Comparison of ENCODE assay signal across 29 cellular contexts in genomic region chr1:240956424-240956823, GRCh38.
"Had no signal": no experiment of that assay in that cellular context is flagged by ENCODE, and none has a peak within 500 bp of the region (broad histone marks: within the 10 kb centered on the region; RNA-seq: fewer than 3 reads in every experiment).

No MANE protein-coding gene starts in this region.

- H3K36me3 Mint-ChIP-seq: stimulated activated effector memory CD8-positive, alpha-beta T cell treated with anti-CD3 and anti-CD28 coated beads, Interleukin-12 subunit alpha, Interleukin-12 subunit beta, amount 100 ng/mL, for 72 hours; stimulated activated memory B cell treated with anti-CD40 and anti-IgM and Interleukin-4, amounts not matched to agents 10 μg/mL and 1 μg/mL and 100 μg/mL, for 72 hours; stimulated activated naive B cell treated with anti-CD40 and anti-IgM and Interleukin-4, amounts not matched to agents 10 μg/mL and 1 μg/mL and 100 μg/mL, for 72 hours; type B pancreatic cell had no signal

- H3K4me3 ChIP-seq: stomach, suprapubic skin, testis, thoracic aorta, thyroid gland, tibial artery, tibial nerve, transverse colon, upper lobe of left lung, upper lobe of right lung, uterus, vagina had no signal

- H3K27ac Mint-ChIP-seq: stimulated activated effector memory CD8-positive, alpha-beta T cell treated with anti-CD3 and anti-CD28 coated beads, Interleukin-12 subunit alpha, Interleukin-12 subunit beta, amount 100 ng/mL, for 72 hours; stimulated activated memory B cell treated with anti-CD40 and anti-IgM and Interleukin-4, amounts not matched to agents 10 μg/mL and 1 μg/mL and 100 μg/mL, for 72 hours; stimulated activated naive B cell treated with anti-CD40 and anti-IgM and Interleukin-4, amounts not matched to agents 10 μg/mL and 1 μg/mL and 100 μg/mL, for 72 hours; stimulated activated naive CD8-positive, alpha-beta T cell treated with anti-CD3 and anti-CD28 coated beads, Interleukin-15, amount 100 ng/mL, for 72 hours; stimulated activated naive CD8-positive, alpha-beta T cell treated with anti-CD3 and anti-CD28 coated beads, Interleukin-15, Interleukin-2, amounts not matched to agents 100 ng/mL and 50 ng/mL, for 24 hours; type B pancreatic cell had no signal

- DNase-seq: stimulated activated CD4-positive, alpha-beta T cell treated with anti-CD3 and anti-CD28 coated beads, Interleukin-2, amount 100 ng/mL, for 48 hours; stimulated activated CD4-positive, alpha-beta T cell treated with anti-CD3 and anti-CD28 coated beads, Interleukin-4, amount 100 ng/mL, for 1 hour; stimulated activated CD4-positive, alpha-beta T cell treated with anti-CD3 and anti-CD28 coated beads, Interleukin-4, amount 100 ng/mL, for 24 hours; stimulated activated CD4-positive, alpha-beta T cell treated with anti-CD3 and anti-CD28 coated beads, Interleukin-4, amount 100 ng/mL, for 4 hours; stimulated activated CD8-positive, alpha-beta memory T cell treated with anti-CD3 and anti-CD28 coated beads, Interleukin-4, amount 100 ng/mL, for 48 hours; stimulated activated naive B cell treated with anti-CD40 and anti-IgM and Interleukin-4, amounts not matched to agents 10 μg/mL and 1 μg/mL and 100 μg/mL, for 72 hours; stimulated activated naive CD4-positive, alpha-beta T cell; stimulated activated naive CD4-positive, alpha-beta T cell treated with Interleukin-2 at 50 U/mL for 16 hours; stimulated activated naive CD8-positive, alpha-beta T cell treated with anti-CD3 and anti-CD28 coated beads, Interleukin-15, amount 100 ng/mL, for 72 hours; stimulated activated naive CD8-positive, alpha-beta T cell treated with anti-CD3 and anti-CD28 coated beads, Interleukin-15, Interleukin-2, amounts not matched to agents 100 U/mL and 50 U/mL, for 24 hours; stomach; substantia nigra; testis; thyroid gland; tibial artery; transverse colon; trophoblast cell; upper lobe of left lung; upper lobe of right lung; uterus had no signal

- H3K27me3 ChIP-seq: stomach, suprapubic skin, testis, thyroid gland, tibial artery, tibial nerve, transverse colon, upper lobe of left lung, upper lobe of right lung, uterus, vagina had no signal

- H3K4me3 Mint-ChIP-seq: stimulated activated effector memory CD8-positive, alpha-beta T cell treated with anti-CD3 and anti-CD28 coated beads, Interleukin-12 subunit alpha, Interleukin-12 subunit beta, amount 100 ng/mL, for 72 hours; stimulated activated memory B cell treated with anti-CD40 and anti-IgM and Interleukin-4, amounts not matched to agents 10 μg/mL and 1 μg/mL and 100 μg/mL, for 72 hours; stimulated activated naive B cell treated with anti-CD40 and anti-IgM and Interleukin-4, amounts not matched to agents 10 μg/mL and 1 μg/mL and 100 μg/mL, for 72 hours; stimulated activated naive CD8-positive, alpha-beta T cell treated with anti-CD3 and anti-CD28 coated beads, Interleukin-15, amount 100 ng/mL, for 72 hours; stimulated activated naive CD8-positive, alpha-beta T cell treated with anti-CD3 and anti-CD28 coated beads, Interleukin-15, Interleukin-2, amounts not matched to agents 100 ng/mL and 50 ng/mL, for 24 hours; type B pancreatic cell had no signal

- H3K4me1 ChIP-seq: stomach, suprapubic skin, testis, thyroid gland, tibial artery, tibial nerve, transverse colon, upper lobe of left lung, upper lobe of right lung, uterus, vagina had no signal

- H3K36me3 ChIP-seq: stomach, suprapubic skin, thoracic aorta, thyroid gland, tibial artery, tibial nerve, transverse colon, upper lobe of left lung, upper lobe of right lung, uterus, vagina had no signal

- H3K9me3 ChIP-seq: stomach, suprapubic skin, testis, thoracic aorta, thyroid gland, tibial artery, tibial nerve, transverse colon, upper lobe of left lung, upper lobe of right lung, uterus, vagina had no signal

- ATAC-seq: stimulated activated effector memory CD8-positive, alpha-beta T cell treated with anti-CD3 and anti-CD28 coated beads, Interleukin-12 subunit alpha, Interleukin-12 subunit beta, amount 100 ng/mL, for 72 hours; stimulated activated memory B cell treated with anti-CD40 and anti-IgM and Interleukin-4, amounts not matched to agents 10 μg/mL and 1 μg/mL and 100 μg/mL, for 72 hours; stimulated activated naive B cell treated with anti-CD40 and anti-IgM and Interleukin-4, amounts not matched to agents 10 μg/mL and 1 μg/mL and 100 μg/mL, for 72 hours; stimulated activated naive CD8-positive, alpha-beta T cell treated with anti-CD3 and anti-CD28 coated beads, Interleukin-15, amount 100 ng/mL, for 72 hours; stimulated activated naive CD8-positive, alpha-beta T cell treated with anti-CD3 and anti-CD28 coated beads, Interleukin-15, Interleukin-2, amounts not matched to agents 100 U/mL and 50 U/mL, for 24 hours; upper lobe of right lung had no signal

- H3K27ac ChIP-seq: stomach, suprapubic skin, testis, thoracic aorta, thyroid gland, tibial artery, tibial nerve, transverse colon, upper lobe of left lung, upper lobe of right lung, uterus, vagina had no signal

- FAIRE-seq: urothelium cell line had no signal

- H3K27me3 Mint-ChIP-seq: stimulated activated memory B cell treated with anti-CD40 and anti-IgM and Interleukin-4, amounts not matched to agents 10 μg/mL and 1 μg/mL and 100 μg/mL, for 72 hours; stimulated activated naive B cell treated with anti-CD40 and anti-IgM and Interleukin-4, amounts not matched to agents 10 μg/mL and 1 μg/mL and 100 μg/mL, for 72 hours; stimulated activated naive CD8-positive, alpha-beta T cell treated with anti-CD3 and anti-CD28 coated beads, Interleukin-15, amount 100 ng/mL, for 72 hours; stimulated activated naive CD8-positive, alpha-beta T cell treated with anti-CD3 and anti-CD28 coated beads, Interleukin-15, Interleukin-2, amounts not matched to agents 100 ng/mL and 50 ng/mL, for 24 hours; type B pancreatic cell had no signal

- H3K9me3 Mint-ChIP-seq: stimulated activated memory B cell treated with anti-CD40 and anti-IgM and Interleukin-4, amounts not matched to agents 10 μg/mL and 1 μg/mL and 100 μg/mL, for 72 hours; stimulated activated naive CD8-positive, alpha-beta T cell treated with anti-CD3 and anti-CD28 coated beads, Interleukin-15, amount 100 ng/mL, for 72 hours; type B pancreatic cell had no signal

- H3K4me1 Mint-ChIP-seq: stimulated activated effector memory CD8-positive, alpha-beta T cell treated with anti-CD3 and anti-CD28 coated beads, Interleukin-12 subunit alpha, Interleukin-12 subunit beta, amount 100 ng/mL, for 72 hours; stimulated activated memory B cell treated with anti-CD40 and anti-IgM and Interleukin-4, amounts not matched to agents 10 μg/mL and 1 μg/mL and 100 μg/mL, for 72 hours; stimulated activated naive B cell treated with anti-CD40 and anti-IgM and Interleukin-4, amounts not matched to agents 10 μg/mL and 1 μg/mL and 100 μg/mL, for 72 hours; stimulated activated naive CD8-positive, alpha-beta T cell treated with anti-CD3 and anti-CD28 coated beads, Interleukin-15, amount 100 ng/mL, for 72 hours had no signal
